ENCODE assay signal across 1 cellular context in the genomic region with DNA sequence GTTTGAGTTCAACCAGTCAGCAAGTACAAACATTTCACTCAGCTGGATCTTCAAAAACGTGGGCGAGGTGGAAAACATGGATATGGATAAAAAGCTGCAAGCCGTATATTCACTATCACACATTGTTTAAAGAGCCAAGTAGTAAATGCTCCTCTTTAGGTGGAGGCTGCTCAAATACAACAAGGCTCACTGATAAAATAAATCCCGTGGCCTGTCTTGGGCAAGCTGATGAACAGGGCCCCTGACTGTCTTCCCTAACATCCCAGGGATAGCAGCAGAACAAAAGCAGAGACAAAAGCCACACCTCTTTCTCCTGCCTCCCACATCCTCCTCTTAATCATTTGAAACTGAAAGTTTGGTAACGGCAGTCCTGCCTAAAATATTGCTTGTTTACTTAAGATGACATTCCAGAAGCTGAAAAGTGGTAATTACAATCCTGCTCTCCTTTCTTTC.
TF ChIP-seq lines count a peak whose summit lies in the region.

No MANE protein-coding gene starts in this region.

TF ChIP-seq in GM23338, 12 proteins besides CTCF, POLR2A, EP300 and RAD21 (continued from another document):
- TF ChIP-seq, protein P1, sequence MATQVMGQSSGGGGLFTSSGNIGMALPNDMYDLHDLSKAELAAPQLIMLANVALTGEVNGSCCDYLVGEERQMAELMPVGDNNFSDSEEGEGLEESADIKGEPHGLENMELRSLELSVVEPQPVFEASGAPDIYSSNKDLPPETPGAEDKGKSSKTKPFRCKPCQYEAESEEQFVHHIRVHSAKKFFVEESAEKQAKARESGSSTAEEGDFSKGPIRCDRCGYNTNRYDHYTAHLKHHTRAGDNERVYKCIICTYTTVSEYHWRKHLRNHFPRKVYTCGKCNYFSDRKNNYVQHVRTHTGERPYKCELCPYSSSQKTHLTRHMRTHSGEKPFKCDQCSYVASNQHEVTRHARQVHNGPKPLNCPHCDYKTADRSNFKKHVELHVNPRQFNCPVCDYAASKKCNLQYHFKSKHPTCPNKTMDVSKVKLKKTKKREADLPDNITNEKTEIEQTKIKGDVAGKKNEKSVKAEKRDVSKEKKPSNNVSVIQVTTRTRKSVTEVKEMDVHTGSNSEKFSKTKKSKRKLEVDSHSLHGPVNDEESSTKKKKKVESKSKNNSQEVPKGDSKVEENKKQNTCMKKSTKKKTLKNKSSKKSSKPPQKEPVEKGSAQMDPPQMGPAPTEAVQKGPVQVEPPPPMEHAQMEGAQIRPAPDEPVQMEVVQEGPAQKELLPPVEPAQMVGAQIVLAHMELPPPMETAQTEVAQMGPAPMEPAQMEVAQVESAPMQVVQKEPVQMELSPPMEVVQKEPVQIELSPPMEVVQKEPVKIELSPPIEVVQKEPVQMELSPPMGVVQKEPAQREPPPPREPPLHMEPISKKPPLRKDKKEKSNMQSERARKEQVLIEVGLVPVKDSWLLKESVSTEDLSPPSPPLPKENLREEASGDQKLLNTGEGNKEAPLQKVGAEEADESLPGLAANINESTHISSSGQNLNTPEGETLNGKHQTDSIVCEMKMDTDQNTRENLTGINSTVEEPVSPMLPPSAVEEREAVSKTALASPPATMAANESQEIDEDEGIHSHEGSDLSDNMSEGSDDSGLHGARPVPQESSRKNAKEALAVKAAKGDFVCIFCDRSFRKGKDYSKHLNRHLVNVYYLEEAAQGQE (IDR thresholded peaks at IDR 0.05; ENCODE audit: unreplicated experiment): no peak
- no peak for TF ChIP-seq JUNB (IDR thresholded peaks at IDR 0.05; ENCODE audit: unreplicated experiment)
- TF ChIP-seq, protein P2, sequence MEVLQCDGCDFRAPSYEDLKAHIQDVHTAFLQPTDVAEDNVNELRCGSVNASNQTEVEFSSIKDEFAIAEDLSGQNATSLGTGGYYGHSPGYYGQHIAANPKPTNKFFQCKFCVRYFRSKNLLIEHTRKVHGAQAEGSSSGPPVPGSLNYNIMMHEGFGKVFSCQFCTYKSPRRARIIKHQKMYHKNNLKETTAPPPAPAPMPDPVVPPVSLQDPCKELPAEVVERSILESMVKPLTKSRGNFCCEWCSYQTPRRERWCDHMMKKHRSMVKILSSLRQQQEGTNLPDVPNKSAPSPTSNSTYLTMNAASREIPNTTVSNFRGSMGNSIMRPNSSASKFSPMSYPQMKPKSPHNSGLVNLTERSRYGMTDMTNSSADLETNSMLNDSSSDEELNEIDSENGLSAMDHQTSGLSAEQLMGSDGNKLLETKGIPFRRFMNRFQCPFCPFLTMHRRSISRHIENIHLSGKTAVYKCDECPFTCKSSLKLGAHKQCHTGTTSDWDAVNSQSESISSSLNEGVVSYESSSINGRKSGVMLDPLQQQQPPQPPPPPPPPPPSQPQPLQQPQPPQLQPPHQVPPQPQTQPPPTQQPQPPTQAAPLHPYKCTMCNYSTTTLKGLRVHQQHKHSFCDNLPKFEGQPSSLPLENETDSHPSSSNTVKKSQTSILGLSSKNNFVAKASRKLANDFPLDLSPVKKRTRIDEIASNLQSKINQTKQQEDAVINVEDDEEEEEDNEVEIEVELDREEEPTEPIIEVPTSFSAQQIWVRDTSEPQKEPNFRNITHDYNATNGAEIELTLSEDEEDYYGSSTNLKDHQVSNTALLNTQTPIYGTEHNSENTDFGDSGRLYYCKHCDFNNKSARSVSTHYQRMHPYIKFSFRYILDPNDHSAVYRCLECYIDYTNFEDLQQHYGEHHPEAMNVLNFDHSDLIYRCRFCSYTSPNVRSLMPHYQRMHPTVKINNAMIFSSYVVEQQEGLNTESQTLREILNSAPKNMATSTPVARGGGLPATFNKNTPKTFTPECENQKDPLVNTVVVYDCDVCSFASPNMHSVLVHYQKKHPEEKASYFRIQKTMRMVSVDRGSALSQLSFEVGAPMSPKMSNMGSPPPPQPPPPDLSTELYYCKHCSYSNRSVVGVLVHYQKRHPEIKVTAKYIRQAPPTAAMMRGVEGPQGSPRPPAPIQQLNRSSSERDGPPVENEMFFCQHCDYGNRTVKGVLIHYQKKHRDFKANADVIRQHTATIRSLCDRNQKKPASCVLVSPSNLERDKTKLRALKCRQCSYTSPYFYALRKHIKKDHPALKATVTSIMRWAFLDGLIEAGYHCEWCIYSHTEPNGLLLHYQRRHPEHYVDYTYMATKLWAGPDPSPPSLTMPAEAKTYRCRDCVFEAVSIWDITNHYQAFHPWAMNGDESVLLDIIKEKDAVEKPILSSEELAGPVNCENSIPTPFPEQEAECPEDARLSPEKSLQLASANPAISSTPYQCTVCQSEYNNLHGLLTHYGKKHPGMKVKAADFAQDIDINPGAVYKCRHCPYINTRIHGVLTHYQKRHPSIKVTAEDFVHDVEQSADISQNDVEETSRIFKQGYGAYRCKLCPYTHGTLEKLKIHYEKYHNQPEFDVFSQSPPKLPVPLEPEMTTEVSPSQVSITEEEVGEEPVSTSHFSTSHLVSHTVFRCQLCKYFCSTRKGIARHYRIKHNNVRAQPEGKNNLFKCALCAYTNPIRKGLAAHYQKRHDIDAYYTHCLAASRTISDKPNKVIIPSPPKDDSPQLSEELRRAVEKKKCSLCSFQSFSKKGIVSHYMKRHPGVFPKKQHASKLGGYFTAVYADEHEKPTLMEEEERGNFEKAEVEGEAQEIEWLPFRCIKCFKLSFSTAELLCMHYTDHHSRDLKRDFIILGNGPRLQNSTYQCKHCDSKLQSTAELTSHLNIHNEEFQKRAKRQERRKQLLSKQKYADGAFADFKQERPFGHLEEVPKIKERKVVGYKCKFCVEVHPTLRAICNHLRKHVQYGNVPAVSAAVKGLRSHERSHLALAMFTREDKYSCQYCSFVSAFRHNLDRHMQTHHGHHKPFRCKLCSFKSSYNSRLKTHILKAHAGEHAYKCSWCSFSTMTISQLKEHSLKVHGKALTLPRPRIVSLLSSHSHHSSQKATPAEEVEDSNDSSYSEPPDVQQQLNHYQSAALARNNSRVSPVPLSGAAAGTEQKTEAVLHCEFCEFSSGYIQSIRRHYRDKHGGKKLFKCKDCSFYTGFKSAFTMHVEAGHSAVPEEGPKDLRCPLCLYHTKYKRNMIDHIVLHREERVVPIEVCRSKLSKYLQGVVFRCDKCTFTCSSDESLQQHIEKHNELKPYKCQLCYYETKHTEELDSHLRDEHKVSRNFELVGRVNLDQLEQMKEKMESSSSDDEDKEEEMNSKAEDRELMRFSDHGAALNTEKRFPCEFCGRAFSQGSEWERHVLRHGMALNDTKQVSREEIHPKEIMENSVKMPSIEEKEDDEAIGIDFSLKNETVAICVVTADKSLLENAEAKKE (CRISPR knock-in tag; IDR thresholded peaks at IDR 0.05): no peak
- no peak for TF ChIP-seq ZNF114 (CRISPR knock-in tag; IDR thresholded peaks at IDR 0.05)
- no peak for TF ChIP-seq POLR2AphosphoS5 (IDR thresholded peaks at IDR 0.05; ENCODE audit: low read depth)
- TF ChIP-seq STAT1 (IDR thresholded peaks at IDR 0.05; ENCODE audit: unreplicated experiment): no peak
